Comparison of ENCODE assay signal across 1 cellular context in the genomic region with DNA sequence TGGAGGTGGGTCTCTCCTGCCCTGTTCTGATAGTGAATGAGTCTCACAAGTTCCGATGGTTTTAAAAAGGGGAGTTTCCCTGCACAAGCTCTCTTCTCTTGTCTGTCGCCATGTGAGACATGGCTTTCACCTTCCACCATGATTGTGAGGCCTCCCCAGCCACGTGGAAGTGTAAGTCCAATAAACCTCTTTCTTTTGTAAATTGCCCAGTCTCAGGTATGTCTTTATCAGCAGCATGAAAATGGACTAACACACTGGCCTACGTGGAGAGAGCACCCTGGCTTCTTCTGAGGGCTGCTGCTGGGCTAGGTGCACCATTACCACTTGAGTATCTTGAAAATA.
TF ChIP-seq lines count a peak whose summit lies in the region.

No MANE protein-coding gene starts in this region.

TF ChIP-seq in GM12878, 131 proteins besides CTCF, POLR2A, EP300 and RAD21 (continued from another document):
- TF ChIP-seq, protein P1, sequence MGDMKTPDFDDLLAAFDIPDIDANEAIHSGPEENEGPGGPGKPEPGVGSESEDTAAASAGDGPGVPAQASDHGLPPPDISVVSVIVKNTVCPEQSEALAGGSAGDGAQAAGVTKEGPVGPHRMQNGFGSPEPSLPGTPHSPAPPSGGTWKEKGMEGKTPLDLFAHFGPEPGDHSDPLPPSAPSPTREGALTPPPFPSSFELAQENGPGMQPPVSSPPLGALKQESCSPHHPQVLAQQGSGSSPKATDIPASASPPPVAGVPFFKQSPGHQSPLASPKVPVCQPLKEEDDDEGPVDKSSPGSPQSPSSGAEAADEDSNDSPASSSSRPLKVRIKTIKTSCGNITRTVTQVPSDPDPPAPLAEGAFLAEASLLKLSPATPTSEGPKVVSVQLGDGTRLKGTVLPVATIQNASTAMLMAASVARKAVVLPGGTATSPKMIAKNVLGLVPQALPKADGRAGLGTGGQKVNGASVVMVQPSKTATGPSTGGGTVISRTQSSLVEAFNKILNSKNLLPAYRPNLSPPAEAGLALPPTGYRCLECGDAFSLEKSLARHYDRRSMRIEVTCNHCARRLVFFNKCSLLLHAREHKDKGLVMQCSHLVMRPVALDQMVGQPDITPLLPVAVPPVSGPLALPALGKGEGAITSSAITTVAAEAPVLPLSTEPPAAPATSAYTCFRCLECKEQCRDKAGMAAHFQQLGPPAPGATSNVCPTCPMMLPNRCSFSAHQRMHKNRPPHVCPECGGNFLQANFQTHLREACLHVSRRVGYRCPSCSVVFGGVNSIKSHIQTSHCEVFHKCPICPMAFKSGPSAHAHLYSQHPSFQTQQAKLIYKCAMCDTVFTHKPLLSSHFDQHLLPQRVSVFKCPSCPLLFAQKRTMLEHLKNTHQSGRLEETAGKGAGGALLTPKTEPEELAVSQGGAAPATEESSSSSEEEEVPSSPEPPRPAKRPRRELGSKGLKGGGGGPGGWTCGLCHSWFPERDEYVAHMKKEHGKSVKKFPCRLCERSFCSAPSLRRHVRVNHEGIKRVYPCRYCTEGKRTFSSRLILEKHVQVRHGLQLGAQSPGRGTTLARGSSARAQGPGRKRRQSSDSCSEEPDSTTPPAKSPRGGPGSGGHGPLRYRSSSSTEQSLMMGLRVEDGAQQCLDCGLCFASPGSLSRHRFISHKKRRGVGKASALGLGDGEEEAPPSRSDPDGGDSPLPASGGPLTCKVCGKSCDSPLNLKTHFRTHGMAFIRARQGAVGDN (IDR thresholded peaks at IDR 0.05), result peak; percentile 91
- TF ChIP-seq YY1 (IDR thresholded peaks at IDR 0.05; ENCODE audit: low read depth, low read length) (peak; percentile 78), BACH1 (IDR thresholded peaks at IDR 0.05; ENCODE audit: borderline replicate concordance) (0 out of 2 replicates have a peak, but pooled peaks have one; percentile 44), RAD51 (IDR thresholded peaks at IDR 0.05) (peak; percentile 63)
- TF ChIP-seq, protein P2, sequence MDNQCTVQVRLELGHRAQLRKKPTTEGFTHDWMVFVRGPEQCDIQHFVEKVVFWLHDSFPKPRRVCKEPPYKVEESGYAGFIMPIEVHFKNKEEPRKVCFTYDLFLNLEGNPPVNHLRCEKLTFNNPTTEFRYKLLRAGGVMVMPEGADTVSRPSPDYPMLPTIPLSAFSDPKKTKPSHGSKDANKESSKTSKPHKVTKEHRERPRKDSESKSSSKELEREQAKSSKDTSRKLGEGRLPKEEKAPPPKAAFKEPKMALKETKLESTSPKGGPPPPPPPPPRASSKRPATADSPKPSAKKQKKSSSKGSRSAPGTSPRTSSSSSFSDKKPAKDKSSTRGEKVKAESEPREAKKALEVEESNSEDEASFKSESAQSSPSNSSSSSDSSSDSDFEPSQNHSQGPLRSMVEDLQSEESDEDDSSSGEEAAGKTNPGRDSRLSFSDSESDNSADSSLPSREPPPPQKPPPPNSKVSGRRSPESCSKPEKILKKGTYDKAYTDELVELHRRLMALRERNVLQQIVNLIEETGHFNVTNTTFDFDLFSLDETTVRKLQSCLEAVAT (IDR thresholded peaks at IDR 0.05), result 0 out of 2 replicates have a peak, but pooled peaks have one; percentile 31
- TF ChIP-seq, protein P3, sequence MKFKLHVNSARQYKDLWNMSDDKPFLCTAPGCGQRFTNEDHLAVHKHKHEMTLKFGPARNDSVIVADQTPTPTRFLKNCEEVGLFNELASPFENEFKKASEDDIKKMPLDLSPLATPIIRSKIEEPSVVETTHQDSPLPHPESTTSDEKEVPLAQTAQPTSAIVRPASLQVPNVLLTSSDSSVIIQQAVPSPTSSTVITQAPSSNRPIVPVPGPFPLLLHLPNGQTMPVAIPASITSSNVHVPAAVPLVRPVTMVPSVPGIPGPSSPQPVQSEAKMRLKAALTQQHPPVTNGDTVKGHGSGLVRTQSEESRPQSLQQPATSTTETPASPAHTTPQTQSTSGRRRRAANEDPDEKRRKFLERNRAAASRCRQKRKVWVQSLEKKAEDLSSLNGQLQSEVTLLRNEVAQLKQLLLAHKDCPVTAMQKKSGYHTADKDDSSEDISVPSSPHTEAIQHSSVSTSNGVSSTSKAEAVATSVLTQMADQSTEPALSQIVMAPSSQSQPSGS (IDR thresholded peaks at IDR 0.05; ENCODE audit: low read length), result 0 out of 2 replicates have a peak, but pooled peaks have one; percentile 9
